Comparison of ENCODE assay signal across 9 cellular contexts in the genomic region with DNA sequence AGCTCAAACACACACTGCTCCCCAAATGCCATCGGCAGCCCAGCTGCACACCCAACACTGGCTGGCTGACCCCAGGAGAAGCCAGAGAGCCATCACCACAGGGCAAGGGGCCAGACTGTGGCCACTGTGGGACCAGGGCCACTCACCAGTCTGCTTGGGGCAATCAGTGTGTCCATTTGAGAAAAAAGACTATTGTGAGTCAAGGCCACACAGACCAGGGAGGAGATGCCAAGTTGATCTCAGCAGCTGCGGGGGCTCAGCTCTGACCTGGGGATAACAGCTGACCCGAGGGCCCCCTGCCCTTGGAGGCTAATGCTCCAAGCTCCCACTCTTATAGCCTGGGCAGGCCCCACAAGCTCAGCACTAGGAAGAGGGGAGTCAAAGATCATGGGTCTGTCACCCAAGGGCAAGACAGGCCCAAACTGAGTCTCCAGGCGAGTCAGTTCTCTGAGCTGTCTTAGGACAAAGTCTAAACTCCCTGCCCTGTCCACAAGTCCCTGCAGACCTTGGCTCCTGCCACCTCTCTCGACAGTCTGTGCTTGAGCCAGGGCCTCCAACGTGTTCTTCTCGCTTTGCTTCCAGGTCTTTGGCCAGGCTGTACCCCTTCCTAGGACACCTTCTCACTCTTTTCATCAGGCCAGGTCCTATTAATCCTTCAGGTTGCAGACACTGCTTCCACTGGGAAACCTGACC.
A peak's percentile ranks its signal among the peaks of the same experiment; 100 is the strongest.
DNase-seq lines count a peak whose midpoint lies in the region; TF ChIP-seq lines count a peak whose summit lies in the region.
"Had no signal": no experiment of that assay in that cellular context is flagged by ENCODE, and none has a peak within 500 bp of the region (broad histone marks: within the 10 kb centered on the region; RNA-seq: fewer than 3 reads in every experiment).

No MANE protein-coding gene starts in this region.

- TF ChIP-seq CTCF in C4-2B (conservative IDR thresholded peaks at IDR 0.05) (no peak), Loucy (conservative IDR thresholded peaks at IDR 0.05; ENCODE audit: low read length) (no peak), GM10266 (IDR thresholded peaks at IDR 0.05; ENCODE audit: control insufficient read depth, insufficient read depth, low read depth, missing control alignments) (no peak)

- peaks cover 92% of the 10 kb centered on the region for H3K79me2 ChIP-seq in Loucy (ENCODE audit: insufficient read depth, low read length)

- H3K9ac ChIP-seq in Loucy (ENCODE audit: low read depth, low read length, poor library complexity, severe bottlenecking), result peak overlapping the region; percentile 83
- peak overlapping the region; percentile 49 to 60 for H3K9ac ChIP-seq in duodenal mucosa (ENCODE audit: low read depth in 1 of 2, low read length in 2 of 2)

- H4K20me1 ChIP-seq in Loucy (ENCODE audit: insufficient read depth, low read length, poor library complexity, severe bottlenecking), result peaks cover 71% of the 10 kb centered on the region

- peaks cover 26% of the 10 kb centered on the region for H3F3A ChIP-seq in Loucy (ENCODE audit: low read depth)

- H3K4me3 ChIP-seq in Loucy (ENCODE audit: low read length, poor library complexity, severe bottlenecking) (peak overlapping the region; percentile 75), duodenal mucosa (ENCODE audit: low read depth in 1 of 2, low read length in 2 of 2) (peak overlapping the region; percentile 50 to 51)

- H3K9me2 ChIP-seq in Loucy (replicated peaks; ENCODE audit: low read depth, low read length), result no peaks in the 10 kb centered on the region

- peak in 41 of 56 donors; percentile 14 to 80 (median 50) for DNase-seq in nucleus accumbens (lab: John Stamatoyannopoulos, UW)
- DNase-seq in cortex of kidney (lab: John Stamatoyannopoulos, UW), result no peak
- no peak for DNase-seq in GM10266 (ENCODE audit: extremely low spot score)
- no peak for DNase-seq in NCI-H146 (lab: John Stamatoyannopoulos, UW)
- DNase-seq in RPMI8226, result no peak
- DNase-seq: foreskin melanocyte had no signal

- H3K36me3 ChIP-seq in Loucy (ENCODE audit: insufficient read depth, low read length) (peaks cover 17% of the 10 kb centered on the region; the same call in 1 of the 2 replicates), duodenal mucosa (ENCODE audit: control insufficient read depth in 1 of 2, insufficient read depth in 2 of 2, low read length in 2 of 2) (peaks cover 0 to 11% of the 10 kb centered on the region in 2 donors)

- no peak overlapping the region for H2AFZ ChIP-seq in Loucy (ENCODE audit: low read length)

- peaks cover 82% of the 10 kb centered on the region for H3K4me1 ChIP-seq in Loucy (ENCODE audit: insufficient read depth, low read length, poor library complexity, severe bottlenecking)
- H3K4me1 ChIP-seq in duodenal mucosa (ENCODE audit: control insufficient read depth in 1 of 2, insufficient read depth in 2 of 2, low read length in 2 of 2), result peaks cover 86 to 94% of the 10 kb centered on the region in 2 donors

- H3K9me3 ChIP-seq in Loucy (ENCODE audit: insufficient read depth, low read depth, low read length), result no peaks in the 10 kb centered on the region
- no peaks in the 10 kb centered on the region for H3K9me3 ChIP-seq in duodenal mucosa (ENCODE audit: control insufficient read depth in 1 of 2, low read length in 2 of 2)

- peak overlapping the region; percentile 10 for H3K27ac ChIP-seq in C4-2B
- H3K27ac ChIP-seq in duodenal mucosa (ENCODE audit: low read depth, low read length), result peak overlapping the region; percentile 89

- H3K27me3 ChIP-seq in Loucy (ENCODE audit: insufficient read depth, low read length, poor library complexity, severe bottlenecking), result no peaks in the 10 kb centered on the region
- H3K27me3 ChIP-seq in duodenal mucosa (ENCODE audit: control insufficient read depth in 1 of 2, insufficient read depth in 2 of 2, low read length in 2 of 2), result no peaks in the 10 kb centered on the region

- peak overlapping the region; percentile 98 for H3K4me2 ChIP-seq in Loucy (ENCODE audit: low read depth, low read length, poor library complexity, severe bottlenecking)

Comparison
In these comparisons a context has a peak if more than half of its experiments do, and no peak if none do; other contexts are left out.
1. DNase-seq: peak in nucleus accumbens (41 of 56); none in cortex of kidney (single experiment), GM10266 (single experiment), NCI-H146 (single experiment) and RPMI8226 (single experiment).